In the genomic region with DNA sequence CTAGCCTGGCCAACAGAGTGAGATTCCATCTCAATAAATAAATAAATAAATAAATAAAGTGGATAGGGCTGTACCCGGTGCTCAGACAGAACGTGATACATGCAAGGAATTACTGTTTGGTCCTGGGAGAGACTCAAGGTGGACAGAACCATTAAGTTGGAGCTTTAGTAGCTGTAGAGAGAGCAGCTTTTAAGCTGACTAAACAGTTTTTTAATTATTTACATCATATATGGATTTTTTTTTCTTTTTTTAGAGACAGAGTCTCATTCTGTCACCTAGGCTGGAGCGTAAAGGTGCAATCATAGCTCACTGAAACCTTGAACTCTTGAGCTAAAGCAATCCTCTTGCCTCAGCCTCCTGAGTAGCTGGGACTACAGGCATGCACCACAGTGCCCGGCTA, we compare ENCODE assay signal across 33 cellular contexts.
"Had no signal": no experiment of that assay in that cellular context is flagged by ENCODE, and none has a peak within 500 bp of the region (broad histone marks: within the 10 kb centered on the region; RNA-seq: fewer than 3 reads in every experiment).

No MANE protein-coding gene starts in this region.

- H3K36me3 ChIP-seq: adrenal gland, ascending aorta, brain microvascular endothelial cell, breast epithelium, cardiac muscle cell had no signal

- H3K27ac ChIP-seq: adrenal gland, ascending aorta, body of pancreas, brain microvascular endothelial cell, breast epithelium, cardiac muscle cell had no signal

- H3K4me1 ChIP-seq: adrenal gland, ascending aorta, body of pancreas, breast epithelium had no signal

- H3K4me3 ChIP-seq: adrenal gland, ascending aorta, body of pancreas, breast epithelium, cardiac muscle cell had no signal

- H3K27me3 ChIP-seq: ascending aorta, body of pancreas, brain microvascular endothelial cell, cardiac muscle cell had no signal

- ATAC-seq: activated naive CD4-positive, alpha-beta T cell treated with anti-CD3 and anti-CD28 coated beads, Interleukin-2, amount 50 U/mL, for 72 hours; activated naive CD8-positive, alpha-beta T cell treated with anti-CD3 and anti-CD28 coated beads, Interleukin-2, amount 50 U/mL, for 24 hours; activated T-cell treated with anti-CD3 and anti-CD28 coated beads, Interleukin-2, amount 50 U/mL, for 4 hours; activated T-cell treated with anti-CD3 and anti-CD28 coated beads, Interleukin-2, amount 50 U/mL, for 72 hours; activated T-helper 17 cell treated with anti-CD3 and anti-CD28 coated beads, Interleukin-2, amount 50 U/mL, for 72 hours; body of pancreas had no signal

- FAIRE-seq: astrocyte, bronchial epithelial cell had no signal

- DNase-seq: activated effector memory CD4-positive, alpha-beta T cell treated with anti-CD3 and anti-CD28 coated beads, Interleukin-2, amount 50 U/mL, for 16 hours; activated effector memory CD4-positive, alpha-beta T cell treated with Interleukin-2 at 50 U/mL for 16 hours; activated gamma-delta T cell; activated gamma-delta T cell treated with Interleukin-2 at 50 U/mL for 16 hours; activated naive CD4-positive, alpha-beta T cell; activated naive CD4-positive, alpha-beta T cell treated with anti-CD3 and anti-CD28 coated beads for 36 hours; activated naive CD4-positive, alpha-beta T cell treated with anti-CD3 and anti-CD28 coated beads, Interleukin-2, amount 10 ng/mL, durations not matched to agents 7 days and 5 days; activated naive CD4-positive, alpha-beta T cell treated with anti-CD3 and anti-CD28 coated beads, Interleukin-2, amount 50 U/mL, for 16 hours; activated naive CD4-positive, alpha-beta T cell treated with Interleukin-2 at 50 U/mL for 16 hours; activated naive CD8-positive, alpha-beta T cell treated with anti-CD3 and anti-CD28 coated beads for 36 hours; activated naive CD8-positive, alpha-beta T cell treated with anti-CD3 and anti-CD28 coated beads, Interleukin-2, amount 10 ng/mL, durations not matched to agents 7 days and 5 days; activated naive CD8-positive, alpha-beta T cell treated with anti-CD3 and anti-CD28 coated beads, Interleukin-2, amount 50 U/mL, for 24 hours; activated T-cell treated with anti-CD3 and anti-CD28 coated beads, Interleukin-2, amount 50 U/mL, for 24 hours; activated T-cell treated with anti-CD3 and anti-CD28 coated beads, Interleukin-2, amount 50 U/mL, for 4 hours; activated T-cell treated with anti-CD3 and anti-CD28 coated beads, Interleukin-2, amount 50 U/mL, for 48 hours; activated T-cell treated with anti-CD3 and anti-CD28 coated beads, Interleukin-2, amount 50 U/mL, for 72 hours; adrenal gland; amniotic stem cell; amygdala; anterior cingulate cortex; aorta; body of pancreas; brain microvascular endothelial cell; caudate nucleus; central memory CD4-positive, alpha-beta T cell; cerebellar nuclear complex had no signal

- H3K9me3 ChIP-seq: adrenal gland, body of pancreas had no signal
